15 cellular contexts compared by ENCODE assay signal in genomic region chr6:169830876-169831275, GRCh38.
DNase-seq lines count a peak whose midpoint lies in the region; TF ChIP-seq lines count a peak whose summit lies in the region.
"Had no signal": no experiment of that assay in that cellular context is flagged by ENCODE, and none has a peak within 500 bp of the region (broad histone marks: within the 10 kb centered on the region; RNA-seq: fewer than 3 reads in every experiment).

No MANE protein-coding gene starts in this region.

- no peaks in the 10 kb centered on the region for H3K9me3 ChIP-seq in colonic mucosa
- H3K9me3 ChIP-seq in neuronal stem cell (replicated peaks in 1 of 2; ENCODE audit: control insufficient read depth in 2 of 2, insufficient read depth in 1 of 2, low read depth in 1 of 2, low read length in 2 of 2) = peaks cover 0 to 6% of the 10 kb centered on the region in 2 donors
- H3K9me3 ChIP-seq: left lung, SK-N-SH had no signal

- intact Hi-C loops in colonic mucosa (cut with DNase I) = loop anchor here (5.0 kb wide), 1 partner anchor 696 kb away; no protein-coding TSS in a partner anchor

- peak overlapping the region; percentile 8 for H2BK15ac ChIP-seq in neuronal stem cell (ENCODE audit: low read length)

- peak overlapping the region; percentile 10 for H2BK5ac ChIP-seq in neuronal stem cell (ENCODE audit: low read length)

- H2AFZ ChIP-seq in neuronal stem cell (ENCODE audit: low read length) = no peak overlapping the region

- H3K23ac ChIP-seq in neuronal stem cell (ENCODE audit: low read depth, low read length, poor library complexity) = peak overlapping the region; percentile 16

- in situ Hi-C loops in GM13976 (cut with MboI; ENCODE audit: low sequenced_read_pairs, unreplicated experiment) = no loop called here

- peaks cover 3% of the 10 kb centered on the region; the same call in 1 of the 2 replicates for H3K27me3 ChIP-seq in H7 (ENCODE audit: control insufficient read depth, insufficient read depth, low read length)
- H3K27me3 ChIP-seq in colonic mucosa = no peaks in the 10 kb centered on the region
- peaks cover 0 to 13% (median 2%) of the 10 kb centered on the region in 3 experiments for H3K27me3 ChIP-seq in neuronal stem cell (ENCODE audit: control insufficient read depth in 3 of 3, insufficient read depth in 3 of 3, low read depth in 1 of 3, low read length in 3 of 3)

- no peak overlapping the region for H3K9ac ChIP-seq in colonic mucosa (ENCODE audit: low read depth in 2 of 2, low read length in 2 of 2)
- no peak overlapping the region for H3K9ac ChIP-seq in neuronal stem cell (ENCODE audit: low read depth, low read length, poor library complexity)
- H3K9ac ChIP-seq: BLaER1 treated with 17β-estradiol and CSF1 and Interleukin-3, amounts not matched to agents 10 nM and 100 nM; KMS-11; SK-N-SH had no signal

- DNase-seq in COLO668 (lab: John Stamatoyannopoulos, UW; ENCODE audit: unreplicated experiment) (peak; percentile 23), H7 (peak; percentile 83), colonic mucosa (peak; percentile 2), neuronal stem cell (ENCODE audit: low spot score) (no peak), cerebellar nuclear complex (lab: John Stamatoyannopoulos, UW) (no peak), GM13976 (ENCODE audit: low spot score) (no peak), midbrain (lab: John Stamatoyannopoulos, UW) (no peak)
- DNase-seq: NCI-H1436 treated with DMSO at 0.1 percent for 48 hours had no signal

- no peak overlapping the region for H3K4ac ChIP-seq in neuronal stem cell (ENCODE audit: low read length)

- WGBS in neuronal stem cell (ENCODE audit: extremely low coverage in 2 of 2, insufficient read length in 2 of 2, insufficient replicate concordance in 1 of 2), 2 donors = no CpG with 5 or more reads among the region's 12 CpGs

- H3K4me1 ChIP-seq in colonic mucosa = no peaks in the 10 kb centered on the region
- H3K4me1 ChIP-seq in neuronal stem cell (ENCODE audit: control insufficient read depth in 2 of 2, insufficient read depth in 1 of 2, low read depth in 1 of 2, low read length in 2 of 2) = peaks cover 4 to 6% of the 10 kb centered on the region in 2 donors

- no peak overlapping the region for H3K27ac ChIP-seq in colonic mucosa
- no peak overlapping the region for H3K27ac ChIP-seq in neuronal stem cell (replicated peaks; ENCODE audit: low read length)
- H3K27ac ChIP-seq: BLaER1 treated with 17β-estradiol and CSF1 and Interleukin-3, amounts not matched to agents 10 nM and 100 nM; KMS-11; left lung; skin epidermis; tibial nerve had no signal

- no peaks in the 10 kb centered on the region for H3K79me1 ChIP-seq in neuronal stem cell (ENCODE audit: low read depth, low read length)

- no peak overlapping the region for H4K91ac ChIP-seq in neuronal stem cell (ENCODE audit: low read depth, low read length, poor library complexity)

- H3K18ac ChIP-seq in neuronal stem cell (ENCODE audit: low read length) = peak overlapping the region; percentile 32

- no peak overlapping the region for H4K8ac ChIP-seq in neuronal stem cell (ENCODE audit: low read depth, low read length)

- no peaks in the 10 kb centered on the region for H3K36me3 ChIP-seq in H7 (replicated peaks; ENCODE audit: control insufficient read depth, insufficient read depth, low read length)
- H3K36me3 ChIP-seq in colonic mucosa = no peaks in the 10 kb centered on the region
- no peaks in the 10 kb centered on the region for H3K36me3 ChIP-seq in neuronal stem cell (replicated peaks in 1 of 2; ENCODE audit: control insufficient read depth in 2 of 2, insufficient read depth in 2 of 2, low read length in 2 of 2)
- H3K36me3 ChIP-seq: BLaER1 treated with 17β-estradiol and CSF1 and Interleukin-3, amounts not matched to agents 10 nM and 100 nM; left lung; stomach; tibial nerve had no signal

- peak overlapping the region; percentile 11 for H2BK120ac ChIP-seq in neuronal stem cell (ENCODE audit: low read depth, low read length)

- H3K4me3 ChIP-seq in H7 (ENCODE audit: insufficient read depth, low read depth, low read length) (no peak overlapping the region), colonic mucosa (no peak overlapping the region), neuronal stem cell (ENCODE audit: low read length in 2 of 2) (no peak overlapping the region)
- H3K4me3 ChIP-seq: BLaER1 treated with 17β-estradiol and CSF1 and Interleukin-3, amounts not matched to agents 10 nM and 100 nM; left lung; skin epidermis; stomach; tibial nerve had no signal

- H3K14ac ChIP-seq in neuronal stem cell (ENCODE audit: low read length) = no peak overlapping the region

- H3K4me2 ChIP-seq in neuronal stem cell (ENCODE audit: insufficient read depth, low read length, poor library complexity, severe bottlenecking) = no peak overlapping the region
- H3K4me2 ChIP-seq: KMS-11, SK-N-SH had no signal

- peak overlapping the region; percentile 89 for H2AK5ac ChIP-seq in neuronal stem cell (ENCODE audit: low read depth, low read length)

- no peak for TF ChIP-seq CTCF in colonic mucosa (IDR thresholded peaks at IDR 0.05)
- TF ChIP-seq CTCF in GM13976 (IDR thresholded peaks at IDR 0.05; ENCODE audit: borderline replicate concordance, control extremely low read depth, extremely low read depth, insufficient read depth, missing control alignments) = no peak

- no peak overlapping the region for H2BK12ac ChIP-seq in neuronal stem cell (ENCODE audit: low read length)

Comparison
In these comparisons a context has a peak if more than half of its experiments do, and no peak if none do; other contexts are left out.
1. DNase-seq: peak in COLO668 (single experiment), H7 (single experiment) and colonic mucosa (single experiment); none in neuronal stem cell (single experiment), cerebellar nuclear complex (0 of 2), GM13976 (single experiment) and midbrain (single experiment).